9 cellular contexts compared by ENCODE assay signal in genomic region chr3:23865595-23866396, GRCh38. TPM values are rescaled to one million over a fixed set of nuclear protein-coding genes. Genes with fewer than 3 reads are reported as not detected.
A peak's percentile ranks its signal among the peaks of the same experiment; 100 is the strongest.
DNase-seq lines count a peak whose midpoint lies in the region; ATAC-seq, FAIRE-seq and TF ChIP-seq lines count a peak whose summit lies in the region.
"Had no signal": no experiment of that assay in that cellular context is flagged by ENCODE, and none has a peak within 500 bp of the region (broad histone marks: within the 10 kb centered on the region; RNA-seq: fewer than 3 reads in every experiment).

No MANE protein-coding gene starts in this region.

- no peak overlapping the region for H2BK12ac ChIP-seq in neuronal stem cell (ENCODE audit: low read length)

- TF ChIP-seq RAD21 in IMR-90 (IDR thresholded peaks at IDR 0.05; ENCODE audit: low read length): no peak

- peak overlapping the region; percentile 58 for H3K27ac Mint-ChIP-seq in endothelial cell (ENCODE audit: unreplicated experiment)

- in situ Hi-C loops in IMR-90 (cut with MboI; ENCODE audit: low sequenced_read_pairs): no loop called here

- WGBS in IMR-90 (ENCODE audit: extremely low coverage in 2 of 2, insufficient read length in 1 of 2), 2 experiments: 70% methylated on average over 2 of the region's 6 CpGs; no CpG with 5 or more reads in 1 of the 2 experiments
- no CpG with 5 or more reads among the region's 6 CpGs for WGBS in neuronal stem cell (ENCODE audit: extremely low coverage in 2 of 2, insufficient read length in 2 of 2, insufficient replicate concordance in 1 of 2), 2 donors

- H3K36me3 ChIP-seq in IMR-90 (ENCODE audit: control insufficient read depth, insufficient read depth, low read length): peaks cover 3% of the 10 kb centered on the region; the same call in 1 of the 2 replicates
- H3K36me3 ChIP-seq in neuronal stem cell (replicated peaks in 1 of 2; ENCODE audit: control insufficient read depth in 2 of 2, insufficient read depth in 2 of 2, low read length in 2 of 2): peaks cover 3 to 8% of the 10 kb centered on the region in 2 donors

- H3K18ac ChIP-seq in IMR-90 (ENCODE audit: low read depth, low read length): no peak overlapping the region
- no peak overlapping the region for H3K18ac ChIP-seq in neuronal stem cell (ENCODE audit: low read length)

- peaks cover 4% of the 10 kb centered on the region for H3K27me3 Mint-ChIP-seq in endothelial cell (ENCODE audit: unreplicated experiment)

- H3K4me1 ChIP-seq in IMR-90 (ENCODE audit: control insufficient read depth, insufficient read depth, low read length) (peaks cover 14% of the 10 kb centered on the region), neuronal stem cell (ENCODE audit: control insufficient read depth in 2 of 2, insufficient read depth in 1 of 2, low read depth in 1 of 2, low read length in 2 of 2) (peaks cover 17 to 37% of the 10 kb centered on the region in 2 donors)

- H3K4ac ChIP-seq in IMR-90 (ENCODE audit: low read depth, low read length) (no peak overlapping the region), neuronal stem cell (ENCODE audit: low read length) (no peak overlapping the region)

- FAIRE-seq in GM12891 (lab: Jason Lieb, UNC): peak; percentile 88

- ATAC-seq in GM21786 (IDR thresholded peaks at IDR 0.05; ENCODE audit: unreplicated experiment) (peak; percentile 78), IMR-90 (ENCODE audit: low read depth) (peak; percentile 83)

- H3K56ac ChIP-seq in IMR-90 (ENCODE audit: extremely low read depth, insufficient read depth, low read length): no peak overlapping the region

- no peak for TF ChIP-seq CTCF in IMR-90 (conservative IDR thresholded peaks at IDR 0.05; ENCODE audit: low read depth, low read length)
- no peak for TF ChIP-seq CTCF in endothelial cell (IDR thresholded peaks at IDR 0.05; ENCODE audit: unreplicated experiment)

- peak overlapping the region; percentile 39 for H2AK9ac ChIP-seq in IMR-90 (replicated peaks; ENCODE audit: low read depth, low read length, poor library complexity)

- BruUV-seq in IMR-90 (replicated peaks; lab: Mats Ljungman, UMichigan): no TSS peak

- H3K14ac ChIP-seq in IMR-90 (replicated peaks; ENCODE audit: low read depth, low read length) (peak overlapping the region; percentile 15), neuronal stem cell (ENCODE audit: low read length) (no peak overlapping the region)

- H3K9ac ChIP-seq in IMR-90 (ENCODE audit: low read depth, low read length) (no peak overlapping the region), neuronal stem cell (ENCODE audit: low read depth, low read length, poor library complexity) (peak overlapping the region; percentile 46)

- no peak overlapping the region for H2BK15ac ChIP-seq in IMR-90 (ENCODE audit: low read depth, low read length)
- H2BK15ac ChIP-seq in neuronal stem cell (ENCODE audit: low read length): no peak overlapping the region

- H4K20me1 ChIP-seq in IMR-90 (ENCODE audit: insufficient read depth, low read length): peaks cover 61% of the 10 kb centered on the region

- dilution Hi-C loops in IMR-90 (cut with HindIII; ENCODE audit: low sequenced_read_pairs, unreplicated experiment): no loop called here

- TF ChIP-seq POLR2A in GM12891 (IDR thresholded peaks at IDR 0.05; ENCODE audit: low read depth, low read length) (no peak), IMR-90 (IDR thresholded peaks at IDR 0.05; ENCODE audit: low read depth, low read length) (no peak)

- H4K5ac ChIP-seq in IMR-90 (ENCODE audit: low read depth, low read length): no peak overlapping the region

- H2BK5ac ChIP-seq in IMR-90 (ENCODE audit: low read depth, low read length, poor library complexity, severe bottlenecking): no peak overlapping the region
- no peak overlapping the region for H2BK5ac ChIP-seq in neuronal stem cell (ENCODE audit: low read length)

- H2AFZ ChIP-seq in IMR-90 (replicated peaks; ENCODE audit: low read length, poor library complexity) (peak overlapping the region; percentile 1), neuronal stem cell (ENCODE audit: low read length) (no peak overlapping the region)

- H3K23ac ChIP-seq in IMR-90 (ENCODE audit: low read depth, low read length) (0 out of 2 replicates have a peak overlapping the region, but pooled peaks have one; percentile 7), neuronal stem cell (ENCODE audit: low read depth, low read length, poor library complexity) (no peak overlapping the region)

- peaks cover 36 to 73% of the 10 kb centered on the region in 2 experiments for H3K79me1 ChIP-seq in IMR-90 (ENCODE audit: low read depth in 1 of 2, low read length in 2 of 2)
- peaks cover 5% of the 10 kb centered on the region for H3K79me1 ChIP-seq in neuronal stem cell (ENCODE audit: low read depth, low read length)

- no peak overlapping the region for H4K91ac ChIP-seq in IMR-90 (ENCODE audit: insufficient read depth, low read depth, low read length)
- no peak overlapping the region for H4K91ac ChIP-seq in neuronal stem cell (ENCODE audit: low read depth, low read length, poor library complexity)

- H2BK120ac ChIP-seq in IMR-90 (ENCODE audit: low read depth, low read length): no peak overlapping the region
- H2BK120ac ChIP-seq in neuronal stem cell (ENCODE audit: low read depth, low read length): no peak overlapping the region

- H2AK5ac ChIP-seq in IMR-90 (ENCODE audit: low read depth, low read length) (no peak overlapping the region), neuronal stem cell (ENCODE audit: low read depth, low read length) (no peak overlapping the region)

- H3K4me3 ChIP-seq in IMR-90 (ENCODE audit: insufficient read depth, low read depth, low read length) (no peak overlapping the region), neuronal stem cell (ENCODE audit: low read length in 2 of 2) (no peak overlapping the region)

- POLR2A ChIA-PET in IMR-90 (lab: Charles Lee; ENCODE audit: unreplicated experiment): no interaction called here

- H3K4me2 ChIP-seq in IMR-90 (ENCODE audit: low read depth, low read length) (no peak overlapping the region; the same call in 1 of the 2 replicates), neuronal stem cell (ENCODE audit: insufficient read depth, low read length, poor library complexity, severe bottlenecking) (no peak overlapping the region)

- CTCF ChIA-PET in IMR-90 (lab: Yijun Ruan, JAX): interaction anchor here (0.6 kb wide), 1 partner anchor 325 kb away, joined by 3 read pairs; no protein-coding TSS in a partner anchor

- peaks cover 12% of the 10 kb centered on the region for H3K9me1 ChIP-seq in IMR-90 (ENCODE audit: insufficient read depth, low read length)

- no peaks in the 10 kb centered on the region for H3K9me3 Mint-ChIP-seq in endothelial cell (ENCODE audit: unreplicated experiment)

- intact Hi-C loops in IMR-90 (cut with micrococcal nuclease): loop anchor here (1.0 kb wide), 1 partner anchor 8 kb away; no protein-coding TSS in a partner anchor

- H3K36me3 Mint-ChIP-seq in endothelial cell (ENCODE audit: low read depth, unreplicated experiment): peaks cover 10% of the 10 kb centered on the region

- peaks cover 42% of the 10 kb centered on the region for H3K4me1 Mint-ChIP-seq in endothelial cell (ENCODE audit: unreplicated experiment)

- peak; percentile 22 for DNase-seq in GM12891 (ENCODE audit: insufficient read length, low spot score)
- DNase-seq in IMR-90: peak; percentile 38
- DNase-seq in endothelial cell (ENCODE audit: low spot score): peak; percentile 26
- peak; percentile 71 for DNase-seq in neuronal stem cell (ENCODE audit: low spot score)
- DNase-seq in stimulated activated naive CD4-positive, alpha-beta T cell treated with Interleukin-2 at 50 U/mL for 16 hours (lab: John Stamatoyannopoulos, UW): no peak
- DNase-seq in activated naive CD4-positive, alpha-beta T cell (lab: John Stamatoyannopoulos, UW): no peak
- no peak for DNase-seq in D341Med (ENCODE audit: low spot score)

- H3K9me3 ChIP-seq in IMR-90 (ENCODE audit: control insufficient read depth, insufficient read depth, low read length) (no peaks in the 10 kb centered on the region), neuronal stem cell (replicated peaks in 1 of 2; ENCODE audit: control insufficient read depth in 2 of 2, insufficient read depth in 1 of 2, low read depth in 1 of 2, low read length in 2 of 2) (peaks cover 1 to 3% of the 10 kb centered on the region in 2 donors)

- peak overlapping the region; percentile 2 for H3K4me3 Mint-ChIP-seq in endothelial cell (ENCODE audit: unreplicated experiment)

- no peak overlapping the region for H2BK20ac ChIP-seq in IMR-90 (ENCODE audit: low read depth, low read length)

- H3K27me3 ChIP-seq in IMR-90 (ENCODE audit: control insufficient read depth, insufficient read depth, low read length): no peaks in the 10 kb centered on the region
- no peaks in the 10 kb centered on the region for H3K27me3 ChIP-seq in neuronal stem cell (ENCODE audit: control insufficient read depth in 3 of 3, insufficient read depth in 3 of 3, low read depth in 1 of 3, low read length in 3 of 3)

- no peak overlapping the region for H3K27ac ChIP-seq in IMR-90 (ENCODE audit: insufficient read depth, low read length)
- H3K27ac ChIP-seq in neuronal stem cell (replicated peaks; ENCODE audit: low read length): no peak overlapping the region
- H3K27ac ChIP-seq: HL-60 had no signal

- H4K8ac ChIP-seq in IMR-90 (ENCODE audit: low read depth in 2 of 2, low read length in 2 of 2) (no peak overlapping the region), neuronal stem cell (ENCODE audit: low read depth, low read length) (no peak overlapping the region)

TF ChIP-seq in GM12891, 5 proteins besides CTCF, POLR2A, EP300 and RAD21 (continues in another document):
- TF ChIP-seq POLR2AphosphoS5 (IDR thresholded peaks at IDR 0.05; ENCODE audit: low read depth, low read length) (0 out of 2 replicates have a peak, but pooled peaks have one; percentile 26), POU2F2 (IDR thresholded peaks at IDR 0.05; ENCODE audit: low read depth, low read length) (peak; percentile 84)

TF ChIP-seq in IMR-90, 13 proteins besides CTCF, POLR2A, EP300 and RAD21 (continues in another document):
- TF ChIP-seq CEBPB (IDR thresholded peaks at IDR 0.05; ENCODE audit: low read depth, low read length) (no peak), RCOR1 (IDR thresholded peaks at IDR 0.05; ENCODE audit: insufficient replicate concordance, low read length) (no peak), NFE2L2 (IDR thresholded peaks at IDR 0.05; ENCODE audit: low read depth, low read length) (no peak)

RNA-seq across cellular contexts. Expression of gene NKIRAS1, which starts 51.0 kb away (rescaled TPM):
- 5.7 TPM for polyA plus RNA-seq in GM12891 (2012; ENCODE audit: low read depth, missing spikeins)
- total RNA-seq in IMR-90 (2012; rRNA removed) (6.8 and 16.1 TPM in 2 replicates), endothelial cell (ENCODE audit: unreplicated experiment) (4.3 TPM)
- polyA plus RNA-seq in IMR-90 (2012; rRNA removed): 5.6 and 6.1 TPM in 2 replicates
- 2.4 and 3.6 TPM in 2 replicates for polyA plus RNA-seq in IMR-90 (2012; cell fraction: cytosol; rRNA removed)
- polyA plus RNA-seq in IMR-90 (2012; cell fraction: nucleus; rRNA removed; ENCODE audit: low replicate concordance): 1.0 and 3.0 TPM in 2 replicates
- polyA plus RNA-seq in neuronal stem cell (2013, experiment 1 of 2): 7.9 TPM
- 8.2 TPM for polyA plus RNA-seq in neuronal stem cell (2013, experiment 2 of 2)

RNA-seq across cellular contexts. Expression of gene RPL15, which starts 51.1 kb away (rescaled TPM):
- polyA plus RNA-seq in GM12891 (2012; ENCODE audit: low read depth, missing spikeins): 5,041 TPM
- total RNA-seq in IMR-90 (2012; rRNA removed): 1,419 and 2,730 TPM in 2 replicates
- 4,701 and 5,087 TPM in 2 replicates for polyA plus RNA-seq in IMR-90 (2012; rRNA removed)
- 2,854 and 3,719 TPM in 2 replicates for polyA plus RNA-seq in IMR-90 (2012; cell fraction: cytosol; rRNA removed)
- 1,256 and 2,197 TPM in 2 replicates for polyA plus RNA-seq in IMR-90 (2012; cell fraction: nucleus; rRNA removed; ENCODE audit: low replicate concordance)
- 2,853 TPM for total RNA-seq in endothelial cell (ENCODE audit: unreplicated experiment)
- 4,302 TPM for polyA plus RNA-seq in neuronal stem cell (2013, experiment 1 of 2)
- 4,254 TPM for polyA plus RNA-seq in neuronal stem cell (2013, experiment 2 of 2)

Comparison
In these comparisons a context has a peak if more than half of its experiments do, and no peak if none do; other contexts are left out.
1. DNase-seq: peak in GM12891 (single experiment), IMR-90 (single experiment), endothelial cell (single experiment) and neuronal stem cell (single experiment); none in stimulated activated naive CD4-positive, alpha-beta T cell treated with Interleukin-2 at 50 U/mL for 16 hours (single experiment), activated naive CD4-positive, alpha-beta T cell (0 of 4) and D341Med (single experiment).